1 cellular context compared by ENCODE assay signal in the genomic region with DNA sequence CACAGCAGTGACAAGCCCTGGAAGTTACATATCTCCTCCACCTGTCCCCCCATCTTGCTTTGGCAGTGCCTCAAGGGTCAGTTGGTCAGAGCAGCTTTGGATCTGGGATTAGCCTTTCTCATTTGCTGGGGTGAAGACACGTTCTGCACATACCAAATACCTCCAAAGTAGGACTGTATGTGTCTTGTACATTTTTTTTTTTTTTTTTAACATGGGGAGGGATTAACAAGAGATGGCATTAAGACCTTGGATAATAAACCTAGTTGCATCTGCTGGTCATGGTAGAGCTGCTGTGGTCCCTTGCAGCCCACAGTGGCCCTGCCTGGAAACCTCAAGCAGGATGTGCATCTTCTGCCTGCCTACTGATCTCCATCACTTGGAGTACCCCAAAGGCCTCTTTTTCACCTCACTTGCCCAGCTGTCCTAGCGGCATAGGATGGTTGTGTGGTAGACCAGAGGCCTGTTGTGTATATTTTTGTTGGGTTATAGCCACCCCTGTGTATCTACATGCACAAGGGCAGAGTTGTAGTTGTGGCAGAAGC.
A peak's percentile ranks its signal among the peaks of the same experiment; 100 is the strongest.
TF ChIP-seq lines count a peak whose summit lies in the region.

No MANE protein-coding gene starts in this region.

TF ChIP-seq in H1, 55 proteins besides CTCF, POLR2A, EP300 and RAD21:
- no peak for TF ChIP-seq RXRA (IDR thresholded peaks at IDR 0.05; ENCODE audit: insufficient read depth, low read depth, low read length)
- peak; percentile 72; the same call in 1 of the 2 replicates for TF ChIP-seq POLR2AphosphoS5 (IDR thresholded peaks at IDR 0.05; ENCODE audit: low read depth, low read length)
TF ChIP-seq in H1: peak in this region for 1.
